28 cellular contexts compared by ENCODE assay signal in genomic region chr15:86167816-86168215, GRCh38.
"Had no signal": no experiment of that assay in that cellular context is flagged by ENCODE, and none has a peak within 500 bp of the region (broad histone marks: within the 10 kb centered on the region; RNA-seq: fewer than 3 reads in every experiment).

No MANE protein-coding gene starts in this region.

- H3K36me3 ChIP-seq: left ventricle myocardium inferior, pancreas, prostate gland, stomach, thyroid gland, transverse colon, upper lobe of left lung, vagina had no signal

- H3K4me3 Mint-ChIP-seq: mesothelial cell of epicardium; naive B cell; natural killer cell; nephron progenitor cell; stimulated activated naive B cell treated with anti-CD40 and anti-IgM and Interleukin-4, amounts not matched to agents 10 μg/mL and 1 μg/mL and 100 μg/mL, for 72 hours had no signal

- ATAC-seq: natural killer cell; pancreas; right cardiac atrium; sciatic nerve; stimulated activated naive B cell treated with anti-CD40 and anti-IgM and Interleukin-4, amounts not matched to agents 10 μg/mL and 1 μg/mL and 100 μg/mL, for 72 hours; stimulated activated naive CD8-positive, alpha-beta T cell treated with anti-CD3 and anti-CD28 coated beads, Interleukin-15, Interleukin-2, amounts not matched to agents 100 U/mL and 50 U/mL, for 24 hours had no signal

- H3K36me3 Mint-ChIP-seq: mesothelial cell of epicardium; naive B cell; natural killer cell; stimulated activated naive B cell treated with anti-CD40 and anti-IgM and Interleukin-4, amounts not matched to agents 10 μg/mL and 1 μg/mL and 100 μg/mL, for 72 hours had no signal

- DNase-seq: islet precursor cell; left ventricle myocardium inferior; mesendoderm; naive B cell; natural killer cell; nephron progenitor cell; nucleus accumbens; pancreas; posterior cingulate gyrus; retina; right cardiac atrium; stimulated activated CD4-positive, alpha-beta T cell treated with anti-CD3 and anti-CD28 coated beads, Interleukin-12 subunit alpha, Interleukin-12 subunit beta, amount 100 ng/mL, for 4 hours; stimulated activated CD4-positive, alpha-beta T cell treated with anti-CD3 and anti-CD28 coated beads, Interleukin-15, amount 100 ng/mL, for 24 hours; stimulated activated CD4-positive, alpha-beta T cell treated with anti-CD3 and anti-CD28 coated beads, Interleukin-2, amount 100 ng/mL, for 24 hours; stimulated activated CD4-positive, alpha-beta T cell treated with anti-CD3 and anti-CD28 coated beads, Interleukin-4, amount 100 ng/mL, for 1 hour; stimulated activated naive B cell treated with anti-CD40 and anti-IgM and Interleukin-4, amounts not matched to agents 10 μg/mL and 1 μg/mL and 100 μg/mL, for 72 hours; stimulated activated naive CD8-positive, alpha-beta T cell treated with anti-CD3 and anti-CD28 coated beads, Interleukin-15, Interleukin-2, amounts not matched to agents 100 U/mL and 50 U/mL, for 24 hours; stomach; testis; thyroid gland; transverse colon; upper lobe of left lung had no signal

- H3K9me3 Mint-ChIP-seq: mesothelial cell of epicardium; natural killer cell; nephron progenitor cell; stimulated activated naive B cell treated with anti-CD40 and anti-IgM and Interleukin-4, amounts not matched to agents 10 μg/mL and 1 μg/mL and 100 μg/mL, for 72 hours had no signal

- H3K27ac Mint-ChIP-seq: mesothelial cell of epicardium; natural killer cell; nephron progenitor cell; stimulated activated naive B cell treated with anti-CD40 and anti-IgM and Interleukin-4, amounts not matched to agents 10 μg/mL and 1 μg/mL and 100 μg/mL, for 72 hours had no signal

- H3K4me1 Mint-ChIP-seq: naive B cell; natural killer cell; stimulated activated naive B cell treated with anti-CD40 and anti-IgM and Interleukin-4, amounts not matched to agents 10 μg/mL and 1 μg/mL and 100 μg/mL, for 72 hours had no signal

- H3K4me1 ChIP-seq: pancreas, prostate gland, testis, thyroid gland, upper lobe of left lung had no signal

- H3K27me3 ChIP-seq: pancreas, testis, thyroid gland, transverse colon, upper lobe of left lung, vagina had no signal

- H3K4me3 ChIP-seq: left ventricle myocardium inferior, lung, pancreas, prostate gland, skin epidermis, stomach, testis, thyroid gland, transverse colon, upper lobe of left lung, vagina had no signal

- H3K27ac ChIP-seq: left ventricle myocardium inferior, pancreas, prostate gland, skin epidermis, stomach, testis, thyroid gland, transverse colon, upper lobe of left lung, vagina had no signal

- H3K9me3 ChIP-seq: left ventricle myocardium inferior, pancreas, prostate gland, stomach, testis, thyroid gland, transverse colon, upper lobe of left lung, vagina had no signal
